In the genomic region with DNA sequence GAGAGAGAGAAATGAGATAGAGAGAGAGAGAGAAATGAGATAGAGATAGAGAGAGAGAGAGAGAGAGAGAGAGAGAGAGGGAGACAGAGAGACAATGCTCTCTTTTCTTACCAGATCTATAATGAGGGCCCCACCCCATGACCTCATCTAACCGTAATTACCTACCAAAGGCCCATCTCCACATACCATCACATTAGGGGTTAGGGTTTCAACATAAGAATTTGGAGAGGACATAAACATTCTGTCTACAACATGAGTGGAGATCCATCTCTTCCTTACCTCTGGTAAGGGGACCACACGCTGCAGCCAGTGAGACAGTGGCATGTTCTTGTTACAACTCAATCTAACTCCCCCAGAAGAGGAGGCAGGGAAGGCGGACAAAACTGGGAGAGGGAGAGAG, we compare ENCODE assay signal across 8 cellular contexts. TPM values are rescaled to one million over a fixed set of nuclear protein-coding genes. Genes with fewer than 3 reads are reported as not detected.
DNase-seq lines count a peak whose midpoint lies in the region; ATAC-seq, FAIRE-seq and TF ChIP-seq lines count a peak whose summit lies in the region.
"Not testable (repeated sequence)": the region's sequence is repeated elsewhere in the genome, so short reads cannot be mapped to it uniquely, and the experiment has no call there.

No MANE protein-coding gene starts in this region.

- not testable (repeated sequence) for H3K79me2 ChIP-seq in astrocyte (ENCODE audit: insufficient read depth, low read length)

- H3K9me3 Mint-ChIP-seq in Calu3 (ENCODE audit: low read depth, unreplicated experiment); activated CD8-positive, alpha-beta memory T cell treated with anti-CD3 and anti-CD28 coated beads, Interleukin-2, amount 10 ng/mL, durations not matched to agents 7 days and 5 days (ENCODE audit: low read depth); astrocyte (ENCODE audit: unreplicated experiment); glutamatergic neuron (ENCODE audit: unreplicated experiment); nephron; type B pancreatic cell: not testable (repeated sequence)

- H3K27ac ChIP-seq in HUES6 (ENCODE audit: low read depth, low read length); astrocyte (ENCODE audit: low read depth, low read length): not testable (repeated sequence)

- not testable (repeated sequence) for H3K9me3 ChIP-seq in HUES6 (ENCODE audit: control insufficient read depth, insufficient read depth, low read depth, low read length); astrocyte (ENCODE audit: insufficient read depth, low read depth, low read length)

- not testable (repeated sequence) for H3K27me3 ChIP-seq in HUES6 (ENCODE audit: control insufficient read depth, insufficient read depth, low read length); astrocyte (ENCODE audit: insufficient read depth, low read length)

- peaks cover 10% of the 10 kb centered on the region for H3K36me3 Mint-ChIP-seq in Calu3 (ENCODE audit: insufficient read depth, unreplicated experiment)
- not testable (repeated sequence) for H3K36me3 Mint-ChIP-seq in activated CD8-positive, alpha-beta memory T cell treated with anti-CD3 and anti-CD28 coated beads, Interleukin-2, amount 10 ng/mL, durations not matched to agents 7 days and 5 days; astrocyte (ENCODE audit: low read depth, unreplicated experiment); glutamatergic neuron (ENCODE audit: unreplicated experiment); nephron (ENCODE audit: low read depth); type B pancreatic cell

- not testable (repeated sequence) for BruUV-seq in Calu3 (replicated peaks; lab: Mats Ljungman, UMichigan)

- intact Hi-C loops in Calu3 (cut with micrococcal nuclease; ENCODE audit: unreplicated experiment): not testable (repeated sequence)

- not testable (repeated sequence) for FAIRE-seq in astrocyte (lab: Jason Lieb, UNC)

- H2AFZ ChIP-seq in astrocyte (ENCODE audit: low read depth, low read length): not testable (repeated sequence)

- not testable (repeated sequence) for DNase-seq in Calu3; activated CD8-positive, alpha-beta memory T cell treated with anti-CD3 and anti-CD28 coated beads, Interleukin-2, amount 10 ng/mL, durations not matched to agents 7 days and 5 days; astrocyte (ENCODE audit: low read depth); glutamatergic neuron; type B pancreatic cell (ENCODE audit: extremely low spot score, unreplicated experiment)
- peak; percentile 85 for DNase-seq in SW480 (ENCODE audit: low spot score)

- not testable (repeated sequence) for H3K9ac ChIP-seq in HUES6 (ENCODE audit: low read length); astrocyte (ENCODE audit: low read length)

- not testable (repeated sequence) for TF ChIP-seq CTCF in Calu3 (IDR thresholded peaks at IDR 0.05; ENCODE audit: unreplicated experiment); astrocyte (IDR thresholded peaks at IDR 0.05; ENCODE audit: insufficient read depth, low read depth, low read length); glutamatergic neuron (IDR thresholded peaks at IDR 0.05; ENCODE audit: partially characterized antibody, unreplicated experiment); nephron (IDR thresholded peaks at IDR 0.05; ENCODE audit: unreplicated experiment in 3 of 3); type B pancreatic cell (conservative IDR thresholded peaks at IDR 0.05)

- not testable (repeated sequence) for H3K4me2 ChIP-seq in astrocyte (ENCODE audit: low read length)

- peaks cover 14% of the 10 kb centered on the region for H3K27me3 Mint-ChIP-seq in Calu3 (ENCODE audit: unreplicated experiment)
- not testable (repeated sequence) for H3K27me3 Mint-ChIP-seq in activated CD8-positive, alpha-beta memory T cell treated with anti-CD3 and anti-CD28 coated beads, Interleukin-2, amount 10 ng/mL, durations not matched to agents 7 days and 5 days; astrocyte (ENCODE audit: low read depth, unreplicated experiment); glutamatergic neuron (ENCODE audit: unreplicated experiment); nephron (ENCODE audit: low read depth); type B pancreatic cell

- not testable (repeated sequence) for H3K4me1 ChIP-seq in HUES6 (ENCODE audit: control insufficient read depth, insufficient read depth, low read length); astrocyte (ENCODE audit: insufficient read depth, low read length)

- not testable (repeated sequence) for H4K20me1 ChIP-seq in astrocyte (ENCODE audit: insufficient read depth, low read length)

- not testable (repeated sequence) for ATAC-seq in activated CD8-positive, alpha-beta memory T cell treated with anti-CD3 and anti-CD28 coated beads, Interleukin-2, amount 10 ng/mL, durations not matched to agents 7 days and 5 days

- peak overlapping the region; percentile 90; the same call in 1 of the 2 replicates for H3K4me3 ChIP-seq in HUES6 (ENCODE audit: low read depth, low read length)
- H3K4me3 ChIP-seq in astrocyte (ENCODE audit: insufficient read depth, low read depth, low read length): not testable (repeated sequence)

- H3K27ac Mint-ChIP-seq in Calu3 (ENCODE audit: unreplicated experiment): peak overlapping the region; percentile 47
- H3K27ac Mint-ChIP-seq in activated CD8-positive, alpha-beta memory T cell treated with anti-CD3 and anti-CD28 coated beads, Interleukin-2, amount 10 ng/mL, durations not matched to agents 7 days and 5 days: peak overlapping the region; percentile 8
- peak overlapping the region; percentile 75 for H3K27ac Mint-ChIP-seq in astrocyte (ENCODE audit: unreplicated experiment)
- H3K27ac Mint-ChIP-seq in glutamatergic neuron (ENCODE audit: unreplicated experiment): not testable (repeated sequence)
- H3K27ac Mint-ChIP-seq in nephron: peak overlapping the region; percentile 94 to 98 (median 95)
- peak overlapping the region; percentile 48 for H3K27ac Mint-ChIP-seq in type B pancreatic cell

- H3K4me1 Mint-ChIP-seq in Calu3 (ENCODE audit: low read depth, unreplicated experiment) (peaks cover 18% of the 10 kb centered on the region), nephron (peaks cover 38% of the 10 kb centered on the region), type B pancreatic cell (ENCODE audit: unreplicated experiment) (peaks cover 17% of the 10 kb centered on the region)
- peaks cover 16% of the 10 kb centered on the region for H3K4me1 Mint-ChIP-seq in activated CD8-positive, alpha-beta memory T cell treated with anti-CD3 and anti-CD28 coated beads, Interleukin-2, amount 10 ng/mL, durations not matched to agents 7 days and 5 days
- not testable (repeated sequence) for H3K4me1 Mint-ChIP-seq in astrocyte (ENCODE audit: low read depth, unreplicated experiment); glutamatergic neuron (ENCODE audit: low read depth, unreplicated experiment)

- CTCF ChIA-PET in Calu3 (lab: Charles Lee); activated CD8-positive, alpha-beta memory T cell treated with anti-CD3 and anti-CD28 coated beads, Interleukin-2, amount 10 ng/mL, durations not matched to agents 7 days and 5 days (lab: Charles Lee): not testable (repeated sequence)

- peak overlapping the region; percentile 48 for H3K4me3 Mint-ChIP-seq in Calu3 (ENCODE audit: low read depth, unreplicated experiment)
- peak overlapping the region; percentile 25 for H3K4me3 Mint-ChIP-seq in activated CD8-positive, alpha-beta memory T cell treated with anti-CD3 and anti-CD28 coated beads, Interleukin-2, amount 10 ng/mL, durations not matched to agents 7 days and 5 days
- H3K4me3 Mint-ChIP-seq in astrocyte (ENCODE audit: unreplicated experiment): peak overlapping the region; percentile 37
- peak overlapping the region; percentile 69 for H3K4me3 Mint-ChIP-seq in glutamatergic neuron (ENCODE audit: unreplicated experiment)
- peak overlapping the region; percentile 79 to 86 (median 84) for H3K4me3 Mint-ChIP-seq in nephron
- peak overlapping the region; percentile 84 for H3K4me3 Mint-ChIP-seq in type B pancreatic cell

- H3K36me3 ChIP-seq in HUES6 (ENCODE audit: control insufficient read depth, insufficient read depth, low read length); astrocyte (ENCODE audit: insufficient read depth, low read length): not testable (repeated sequence)

RNA-seq across cellular contexts. Expression of a gene that starts 44.5 kb away (rescaled TPM):
- total RNA-seq in Calu3 (2022): 25.6 and 29.6 TPM in 2 replicates
- 10 to 100 TPM; 13.3 to 19.5 TPM for total RNA-seq in activated CD8-positive, alpha-beta memory T cell treated with anti-CD3 and anti-CD28 coated beads, Interleukin-2, amount 10 ng/mL, durations not matched to agents 7 days and 5 days
- total RNA-seq in astrocyte: 13.0 and 14.1 TPM in 2 replicates
- 17.0 TPM for total RNA-seq in glutamatergic neuron (ENCODE audit: unreplicated experiment)
- total RNA-seq in type B pancreatic cell (ENCODE audit: low replicate concordance): 30.7 and 47.0 TPM in 2 replicates

Comparison
In these comparisons a context has a peak if more than half of its experiments do, and no peak if none do; other contexts are left out.
1. H3K4me3 Mint-ChIP-seq: peak in every context shown above with its lines; median percentile 84 in nephron; 84 in type B pancreatic cell; 69 in glutamatergic neuron; 48 in Calu3; 37 in astrocyte; 25 in activated CD8-positive, alpha-beta memory T cell treated with anti-CD3 and anti-CD28 coated beads, Interleukin-2, amount 10 ng/mL, durations not matched to agents 7 days and 5 days.